8 cellular contexts compared by ENCODE assay signal in genomic region chr22:37485006-37485713, GRCh38. TPM values are rescaled to one million over a fixed set of nuclear protein-coding genes. Genes with fewer than 3 reads are reported as not detected.
A peak's percentile ranks its signal among the peaks of the same experiment; 100 is the strongest.
DNase-seq lines count a peak whose midpoint lies in the region; ATAC-seq and TF ChIP-seq lines count a peak whose summit lies in the region.

No MANE protein-coding gene starts in this region.

- H3K4me3 Mint-ChIP-seq in naive B cell, result peak overlapping the region; percentile 96 to 98 (median 98)

- no peaks in the 10 kb centered on the region for H3K27me3 Mint-ChIP-seq in naive B cell

- H3K27me3 ChIP-seq in subcutaneous abdominal adipose tissue (ENCODE audit: control insufficient read depth in 5 of 5, insufficient read depth in 4 of 5, low read length in 5 of 5), result peaks cover 6 to 41% (median 26%) of the 10 kb centered on the region in 5 donors

- TF ChIP-seq CTCF in GM12865 (IDR thresholded peaks at IDR 0.05; ENCODE audit: insufficient read depth, low read depth, low read length, missing control alignments), result no peak

- H3K4me3 ChIP-seq in GM12865 (ENCODE audit: low read depth, low read length) (peak overlapping the region; percentile 78), subcutaneous abdominal adipose tissue (ENCODE audit: low read depth in 1 of 5, low read length in 5 of 5) (peak overlapping the region; percentile 40 to 67 (median 63))

- peak overlapping the region in 4 of 5 donors; percentile 48 to 78 (median 67) for H3K9ac ChIP-seq in subcutaneous abdominal adipose tissue (ENCODE audit: low read length in 5 of 5)

- H3K36me3 ChIP-seq in subcutaneous abdominal adipose tissue (ENCODE audit: control insufficient read depth in 5 of 5, insufficient read depth in 5 of 5, low read length in 5 of 5), result peaks cover 0 to 9% (median 0%) of the 10 kb centered on the region in 5 donors

- peak overlapping the region; percentile 70 for H3K27ac ChIP-seq in subcutaneous abdominal adipose tissue (ENCODE audit: low read depth, low read length)

- peaks cover 54 to 75% (median 59%) of the 10 kb centered on the region in 3 donors for H3K4me1 Mint-ChIP-seq in naive B cell

- H3K27ac Mint-ChIP-seq in naive B cell, result peak overlapping the region; percentile 91 to 98 (median 97)

- H3K9me3 ChIP-seq in subcutaneous abdominal adipose tissue (ENCODE audit: control insufficient read depth in 5 of 5, low read length in 5 of 5), result no peaks in the 10 kb centered on the region

- H3K36me3 Mint-ChIP-seq in naive B cell, result peaks cover 5 to 8% of the 10 kb centered on the region in 2 donors

- peaks cover 0 to 52% (median 36%) of the 10 kb centered on the region in 5 donors for H3K4me1 ChIP-seq in subcutaneous abdominal adipose tissue (ENCODE audit: control insufficient read depth in 5 of 5, insufficient read depth in 5 of 5, low read length in 5 of 5)

- ATAC-seq in naive B cell (ENCODE audit: low read depth in 2 of 2) (peak; percentile 31 to 50), GM19351 (IDR thresholded peaks at IDR 0.05; ENCODE audit: unreplicated experiment) (no peak), GM18511 (IDR thresholded peaks at IDR 0.05; ENCODE audit: unreplicated experiment) (no peak)

- H3K9me3 Mint-ChIP-seq in naive B cell, result no peaks in the 10 kb centered on the region

- DNase-seq in GM12865 (ENCODE audit: low read depth), result peak; percentile 75
- DNase-seq in T follicular helper cell (ENCODE audit: low read depth), result peak; percentile 37
- DNase-seq in activated naive CD4-positive, alpha-beta T cell treated with anti-CD3 and anti-CD28 coated beads, Interleukin-2, amount 50 U/mL, for 16 hours, result peak; percentile 71
- DNase-seq in naive B cell, result peak; percentile 55
- no peak for DNase-seq in occipital lobe (lab: John Stamatoyannopoulos, UW)

RNA-seq across cellular contexts. Expression of gene MFNG, which starts 1.0 kb away (rescaled TPM):
- 100 to 1,000 TPM; 145 to 298 (median 186) TPM for polyA plus RNA-seq in naive B cell (ENCODE audit: low read depth in 6 of 6)
- total RNA-seq in occipital lobe, result 3.9 TPM

RNA-seq across cellular contexts. Expression of gene CARD10, which starts 34.1 kb away (rescaled TPM):
- not detected for polyA plus RNA-seq in naive B cell (ENCODE audit: low read depth in 6 of 6)
- 2.0 TPM for total RNA-seq in occipital lobe

RNA-seq across cellular contexts. Expression of gene ELFN2, which starts 57.9 kb away (rescaled TPM):
- not detected for polyA plus RNA-seq in naive B cell (ENCODE audit: low read depth in 6 of 6)
- total RNA-seq in occipital lobe, result 14.7 TPM

Comparison
In these comparisons a context has a peak if more than half of its experiments do, and no peak if none do; other contexts are left out.
1. ATAC-seq: peak in naive B cell (2 of 2); none in GM19351 (single experiment) and GM18511 (single experiment).